In the genomic region with DNA sequence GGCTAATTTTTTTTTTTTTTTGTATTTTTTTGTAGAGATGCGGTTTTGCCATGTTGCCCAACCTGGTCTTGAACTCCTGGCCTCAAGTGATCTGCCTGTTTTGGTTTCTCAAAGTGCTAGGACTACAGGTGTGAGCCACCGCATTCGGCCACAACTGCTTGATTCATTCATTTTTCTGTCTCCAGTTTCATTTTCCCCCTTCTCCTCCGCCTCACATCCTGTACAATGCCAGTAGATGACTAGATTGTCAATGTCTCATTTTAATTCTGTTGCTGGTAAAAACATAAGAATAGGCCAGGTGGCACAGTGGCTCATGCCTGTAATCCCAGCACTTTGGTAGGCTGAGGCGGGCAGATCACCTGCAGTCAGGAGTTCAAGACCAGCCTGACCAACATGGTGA, we compare ENCODE assay signal across 8 cellular contexts. TPM values are rescaled to one million over a fixed set of nuclear protein-coding genes. Genes with fewer than 3 reads are reported as not detected.
DNase-seq lines count a peak whose midpoint lies in the region; ATAC-seq, FAIRE-seq and TF ChIP-seq lines count a peak whose summit lies in the region.

No MANE protein-coding gene starts in this region.

- no peak for TF ChIP-seq CTCF in glutamatergic neuron (IDR thresholded peaks at IDR 0.05; ENCODE audit: partially characterized antibody, unreplicated experiment)

- peaks cover 2% of the 10 kb centered on the region for H3K9me3 Mint-ChIP-seq in glutamatergic neuron (ENCODE audit: unreplicated experiment)

- peak; percentile 54 for FAIRE-seq in GM12892 (lab: Jason Lieb, UNC)

- TF ChIP-seq POLR2A in GM12892 (IDR thresholded peaks at IDR 0.05; ENCODE audit: low read depth, low read length) = no peak

- H3K36me3 Mint-ChIP-seq in glutamatergic neuron (ENCODE audit: unreplicated experiment) = no peaks in the 10 kb centered on the region

- DNase-seq in GM12892 (ENCODE audit: insufficient read length) (peak; percentile 44), T-helper 9 cell (peak; percentile 32), glutamatergic neuron (no peak), NCI-H1105 (lab: John Stamatoyannopoulos, UW) (no peak), inferior parietal cortex (ENCODE audit: extremely low spot score) (no peak), AG08396 (ENCODE audit: low spot score) (no peak), NOMO-1 treated with DMSO at 0.1 percent for 48 hours (lab: John Stamatoyannopoulos, UW; ENCODE audit: unreplicated experiment) (no peak)

- no peak overlapping the region for H3K27ac Mint-ChIP-seq in glutamatergic neuron (ENCODE audit: unreplicated experiment)

- no peaks in the 10 kb centered on the region for H3K27me3 Mint-ChIP-seq in glutamatergic neuron (ENCODE audit: unreplicated experiment)

- H3K4me3 Mint-ChIP-seq in glutamatergic neuron (ENCODE audit: unreplicated experiment) = peak overlapping the region; percentile 4

- peak; percentile 74 for ATAC-seq in HG02798 (IDR thresholded peaks at IDR 0.05; ENCODE audit: poor library complexity, unreplicated experiment)

- peaks cover 7% of the 10 kb centered on the region for H3K4me1 Mint-ChIP-seq in glutamatergic neuron (ENCODE audit: low read depth, unreplicated experiment)

RNA-seq across cellular contexts. Expression of a gene that starts 12.0 kb away (rescaled TPM):
- polyA plus RNA-seq in GM12892 (2012; ENCODE audit: missing spikeins) = 6.0 TPM
- total RNA-seq in glutamatergic neuron (ENCODE audit: unreplicated experiment) = 42.3 TPM

RNA-seq across cellular contexts. Expression of a gene that starts 20.4 kb away (rescaled TPM):
- polyA plus RNA-seq in GM12892 (2012; ENCODE audit: missing spikeins) = 144 TPM
- total RNA-seq in glutamatergic neuron (ENCODE audit: unreplicated experiment) = 84.3 TPM

Comparison
In these comparisons a context has a peak if more than half of its experiments do, and no peak if none do; other contexts are left out.
1. DNase-seq: peak in GM12892 (single experiment) and T-helper 9 cell (single experiment); none in glutamatergic neuron (single experiment), NCI-H1105 (single experiment), inferior parietal cortex (single experiment), AG08396 (single experiment) and NOMO-1 treated with DMSO at 0.1 percent for 48 hours (single experiment).